8 cellular contexts compared by ENCODE assay signal in the genomic region with DNA sequence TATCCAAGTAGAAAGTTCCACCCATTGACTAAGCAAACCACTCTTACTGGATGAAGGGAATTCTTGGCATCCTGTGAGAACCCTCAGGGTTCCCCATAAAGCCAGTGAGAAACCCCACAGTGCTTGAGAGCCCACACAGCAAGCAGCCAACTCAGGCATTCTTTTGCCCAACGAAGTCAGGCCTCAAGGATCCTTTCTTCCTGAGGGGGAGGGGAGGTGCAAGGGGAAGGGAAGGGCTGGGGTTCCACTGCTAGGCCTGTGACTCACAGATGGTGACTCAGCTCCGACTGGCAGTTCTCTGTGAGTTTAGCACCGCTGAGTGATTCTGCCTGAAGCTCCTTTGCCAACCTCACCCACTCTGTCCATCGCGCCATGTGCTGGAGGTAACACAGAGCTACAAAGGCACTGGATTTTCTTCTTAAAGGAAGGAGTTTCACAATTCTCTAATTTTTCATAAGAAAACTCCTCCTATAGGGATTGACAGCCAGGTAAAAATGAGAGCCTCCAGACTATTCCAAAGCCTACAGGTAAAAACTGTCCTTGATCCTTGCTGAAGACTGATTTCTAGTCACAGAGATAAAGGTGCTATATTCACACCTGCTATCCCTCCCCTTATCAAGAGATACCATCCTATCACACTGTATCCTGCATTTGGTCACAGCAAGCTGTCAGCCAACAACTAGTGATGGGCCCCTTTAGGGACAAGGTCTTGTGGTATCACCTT. TPM values are rescaled to one million over a fixed set of nuclear protein-coding genes. Genes with fewer than 3 reads are reported as not detected.
A peak's percentile ranks its signal among the peaks of the same experiment; 100 is the strongest.
DNase-seq lines count a peak whose midpoint lies in the region; ATAC-seq and TF ChIP-seq lines count a peak whose summit lies in the region.

No MANE protein-coding gene starts in this region.

- no peak overlapping the region for H2AFZ ChIP-seq in MM.1S (ENCODE audit: low read length)

- TF ChIP-seq POLR2A in lower leg skin (IDR thresholded peaks at IDR 0.05): no peak

- ATAC-seq in HG02610 (IDR thresholded peaks at IDR 0.05; ENCODE audit: unreplicated experiment): no peak

- H3K4me1 ChIP-seq in MM.1S (ENCODE audit: low read length): peaks cover 30% of the 10 kb centered on the region; the same call in 1 of the 2 replicates

- peaks cover 38% of the 10 kb centered on the region for H3K36me3 ChIP-seq in MM.1S (replicated peaks; ENCODE audit: insufficient read depth, low read length)

- peaks cover 23% of the 10 kb centered on the region; the same call in 1 of the 2 replicates for H3F3A ChIP-seq in MM.1S (ENCODE audit: insufficient read depth, low read length)

- intact Hi-C loops in lower leg skin (cut with DNase I; ENCODE audit: low total_unique reads): no loop called here

- no peak overlapping the region for H3K27ac ChIP-seq in MM.1S (ENCODE audit: low read length)

- H3K9me2 ChIP-seq in MM.1S (replicated peaks; ENCODE audit: insufficient read depth, low read length): no peaks in the 10 kb centered on the region

- H3K4me2 ChIP-seq in MM.1S (ENCODE audit: low read depth, low read length): peak overlapping the region; percentile 10; the same call in 1 of the 2 replicates

- H3K9me3 ChIP-seq in MM.1S (replicated peaks; ENCODE audit: insufficient read depth, low read length): no peaks in the 10 kb centered on the region

- no peak overlapping the region for H3K9ac ChIP-seq in MM.1S (ENCODE audit: low read length)

- DNase-seq in CD1c-positive myeloid dendritic cell (ENCODE audit: extremely low spot score): peak; percentile 91
- DNase-seq in MM.1S: peak; percentile 39
- peak; percentile 85 to 87 for DNase-seq in activated CD4-positive, alpha-beta T cell treated with anti-CD3 and anti-CD28 coated beads, Interleukin-2, amount 50 U/mL, for 4 hours
- peak; percentile 95 for DNase-seq in dedifferentiated amniotic fluid mesenchymal stem cell (ENCODE audit: extremely low spot score)
- peak; percentile 87 to 93 for DNase-seq in lower leg skin (ENCODE audit: low spot score in 2 of 2)
- peak; percentile 72 to 85 (median 81) for DNase-seq in stimulated activated CD4-positive, alpha-beta T cell treated with anti-CD3 and anti-CD28 coated beads, TNF-alpha, amount 100 ng/mL, for 48 hours (ENCODE audit: low read depth in 3 of 3)
- DNase-seq in NCI-H2081 treated with DMSO at 0.1 percent for 48 hours (lab: John Stamatoyannopoulos, UW): no peak

- no peak for TF ChIP-seq CTCF in MM.1S (IDR thresholded peaks at IDR 0.05; ENCODE audit: low read length)
- no peak for TF ChIP-seq CTCF in lower leg skin (IDR thresholded peaks at IDR 0.05)

- H3K4me3 ChIP-seq in MM.1S (ENCODE audit: low read length): no peak overlapping the region
- no peak overlapping the region for H3K4me3 ChIP-seq in lower leg skin (ENCODE audit: low read depth, poor library complexity, severe bottlenecking)

- 8 to 11% methylated on average over 5 of the region's 5 CpGs for WGBS in lower leg skin, 2 donors

- no peaks in the 10 kb centered on the region for H3K27me3 ChIP-seq in MM.1S (replicated peaks; ENCODE audit: insufficient read depth, low read length)

- H3K79me2 ChIP-seq in MM.1S (ENCODE audit: low read length): peaks cover 99% of the 10 kb centered on the region

- H4K20me1 ChIP-seq in MM.1S (ENCODE audit: insufficient read depth, low read length): peaks cover 55% of the 10 kb centered on the region

RNA-seq across cellular contexts. Expression of gene ENO1, which starts 4.8 kb away (rescaled TPM):
- 100 to 1,000 TPM; 351 to 688 (median 453) TPM for total RNA-seq in lower leg skin

RNA-seq across cellular contexts. Expression of gene RERE, which starts 56.2 kb away (rescaled TPM):
- 10 to 100 TPM; 41.0 to 84.9 (median 76.8) TPM for total RNA-seq in lower leg skin
